14 cellular contexts compared by ENCODE assay signal in the genomic region with DNA sequence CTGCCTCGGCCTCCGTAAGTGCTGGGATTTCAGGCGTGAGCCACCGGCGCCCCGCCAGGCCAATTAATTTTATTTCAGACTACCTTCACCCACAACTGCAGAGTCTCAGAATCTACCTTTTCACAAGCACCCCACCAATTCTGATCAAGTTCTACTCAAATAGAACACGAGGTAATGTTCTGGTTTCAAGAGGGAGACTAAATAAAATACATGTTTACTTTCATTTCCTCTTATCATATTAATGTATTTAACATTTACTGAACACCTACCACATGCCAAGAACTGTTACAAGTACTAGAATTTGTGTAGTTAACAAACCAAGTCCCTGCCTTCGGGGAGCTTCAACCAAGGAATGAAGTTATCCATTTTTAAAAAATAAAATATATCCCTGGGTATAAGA.
"Had no signal": no experiment of that assay in that cellular context is flagged by ENCODE, and none has a peak within 500 bp of the region (broad histone marks: within the 10 kb centered on the region; RNA-seq: fewer than 3 reads in every experiment).

No MANE protein-coding gene starts in this region.

- H3K36me3 Mint-ChIP-seq: activated naive CD4-positive, alpha-beta T cell treated with anti-CD3 and anti-CD28 coated beads, Interleukin-2, amount 50 U/mL, for 72 hours had no signal

- H3K27ac ChIP-seq: hepatocyte, neural progenitor cell, thoracic aorta had no signal

- H2AFZ ChIP-seq: hepatocyte, neural progenitor cell had no signal

- ATAC-seq: activated naive CD4-positive, alpha-beta T cell treated with anti-CD3 and anti-CD28 coated beads, Interleukin-2, amount 50 U/mL, for 72 hours; activated T-cell treated with anti-CD3 and anti-CD28 coated beads, Interleukin-2, amount 50 U/mL, for 72 hours had no signal

- H3K4me3 Mint-ChIP-seq: activated CD4-positive, alpha-beta memory T cell treated with anti-CD3 and anti-CD28 coated beads, Interleukin-2, amount 10 ng/mL, durations not matched to agents 7 days and 5 days; activated T-cell treated with anti-CD3 and anti-CD28 coated beads, Interleukin-2, amount 50 U/mL, for 72 hours; neural progenitor cell had no signal

- H3K4me1 ChIP-seq: neural progenitor cell had no signal

- H3K9ac ChIP-seq: neural progenitor cell had no signal

- H3K36me3 ChIP-seq: neural progenitor cell had no signal

- H3K79me2 ChIP-seq: hepatocyte had no signal

- H3K9me3 Mint-ChIP-seq: activated CD4-positive, alpha-beta memory T cell treated with anti-CD3 and anti-CD28 coated beads, Interleukin-2, amount 10 ng/mL, durations not matched to agents 7 days and 5 days; activated naive CD4-positive, alpha-beta T cell treated with anti-CD3 and anti-CD28 coated beads, Interleukin-2, amount 50 U/mL, for 72 hours; activated T-cell treated with anti-CD3 and anti-CD28 coated beads, Interleukin-2, amount 50 U/mL, for 72 hours; neural progenitor cell had no signal

- H3K4me1 Mint-ChIP-seq: activated CD4-positive, alpha-beta memory T cell treated with anti-CD3 and anti-CD28 coated beads, Interleukin-2, amount 10 ng/mL, durations not matched to agents 7 days and 5 days had no signal

- H3K27me3 ChIP-seq: hepatocyte, neural progenitor cell had no signal

- H3K27me3 Mint-ChIP-seq: activated CD4-positive, alpha-beta memory T cell treated with anti-CD3 and anti-CD28 coated beads, Interleukin-2, amount 10 ng/mL, durations not matched to agents 7 days and 5 days had no signal

- H3K27ac Mint-ChIP-seq: activated T-cell treated with anti-CD3 and anti-CD28 coated beads, Interleukin-2, amount 50 U/mL, for 72 hours; neural progenitor cell had no signal

- FAIRE-seq: endometrium had no signal

- H3K4me2 ChIP-seq: hepatocyte, neural progenitor cell had no signal

- H3K9me3 ChIP-seq: thoracic aorta had no signal

- DNase-seq: activated CD4-positive, alpha-beta memory T cell treated with anti-CD3 and anti-CD28 coated beads, Interleukin-2, amount 10 ng/mL, durations not matched to agents 7 days and 5 days; activated CD4-positive, alpha-beta T cell treated with anti-CD3 and anti-CD28 coated beads for 4 hours; activated CD8-positive, alpha-beta memory T cell treated with anti-CD3 and anti-CD28 coated beads, Interleukin-2, amount 50 U/mL, for 4 hours; activated gamma-delta T cell; activated T-cell treated with anti-CD3 and anti-CD28 coated beads, Interleukin-2, amount 50 U/mL, for 72 hours; islet precursor cell; midbrain; stimulated activated CD4-positive, alpha-beta T cell treated with anti-CD3 and anti-CD28 coated beads, Interleukin-1b, Interleukin-23, amount 100 ng/mL, for 48 hours had no signal

- H3K4me3 ChIP-seq: hepatocyte, lung, neural progenitor cell, thoracic aorta had no signal
